ENCODE assay signal across 20 cellular contexts in genomic region chr11:131418214-131418613, GRCh38. TPM values are rescaled to one million over a fixed set of nuclear protein-coding genes. Genes with fewer than 3 reads are reported as not detected.
"Had no signal": no experiment of that assay in that cellular context is flagged by ENCODE, and none has a peak within 500 bp of the region (broad histone marks: within the 10 kb centered on the region; RNA-seq: fewer than 3 reads in every experiment).

No MANE protein-coding gene starts in this region.

- H3K9me3 Mint-ChIP-seq: endodermal cell, neural crest cell had no signal

- H3K4me1 Mint-ChIP-seq: naive thymus-derived CD8-positive, alpha-beta T cell; neural crest cell had no signal

- H3K4me3 Mint-ChIP-seq: endodermal cell; naive thymus-derived CD8-positive, alpha-beta T cell; neural crest cell had no signal

- H3K27ac ChIP-seq: ovary had no signal

- H3K27ac Mint-ChIP-seq: endodermal cell; naive thymus-derived CD8-positive, alpha-beta T cell had no signal

- H3K36me3 ChIP-seq: ovary had no signal

- H3K27me3 ChIP-seq: ovary had no signal

- FAIRE-seq: colon, small intestine, urothelium cell line had no signal

- H3K4me3 ChIP-seq: mucosa of descending colon, ovary had no signal

- ATAC-seq: left lobe of liver; mucosa of descending colon; naive thymus-derived CD8-positive, alpha-beta T cell; right cardiac atrium had no signal

- H3K27me3 Mint-ChIP-seq: naive thymus-derived CD8-positive, alpha-beta T cell had no signal

- H3K9me3 ChIP-seq: mucosa of descending colon, ovary had no signal

- DNase-seq: dermis blood vessel endothelial cell; endodermal cell; foreskin melanocyte; head of caudate nucleus; hippocampal formation; islet precursor cell; mammary epithelial cell; mucosa of descending colon; naive thymus-derived CD8-positive, alpha-beta T cell; nucleus accumbens; ovary; right cardiac atrium; small intestine; stimulated activated CD4-positive, alpha-beta T cell treated with anti-CD3 and anti-CD28 coated beads, Interleukin-2, amount 100 ng/mL, for 48 hours; stimulated activated naive CD4-positive, alpha-beta T cell treated with Interleukin-2 at 50 U/mL for 16 hours; trophoblast cell had no signal

RNA-seq across cellular contexts. Expression of gene NTM, which starts 47.8 kb away (rescaled TPM):
- total RNA-seq: left lobe of liver; naive thymus-derived CD8-positive, alpha-beta T cell had no signal
- polyA plus RNA-seq: naive thymus-derived CD8-positive, alpha-beta T cell had no signal
